29 cellular contexts compared by ENCODE assay signal in genomic region chr10:107071301-107071700, GRCh38.
"Had no signal": no experiment of that assay in that cellular context is flagged by ENCODE, and none has a peak within 500 bp of the region (broad histone marks: within the 10 kb centered on the region; RNA-seq: fewer than 3 reads in every experiment).

No MANE protein-coding gene starts in this region.

- H3K4me3 ChIP-seq: SJCRH30, SK-N-MC had no signal

- H3K27ac Mint-ChIP-seq: activated CD4-positive, alpha-beta memory T cell treated with anti-CD3 and anti-CD28 coated beads, Interleukin-2, amount 10 ng/mL, durations not matched to agents 7 days and 5 days; activated CD8-positive, alpha-beta memory T cell treated with anti-CD3 and anti-CD28 coated beads, Interleukin-2, amount 10 ng/mL, durations not matched to agents 7 days and 5 days; activated naive CD4-positive, alpha-beta T cell treated with anti-CD3 and anti-CD28 coated beads, Interleukin-2, amount 10 ng/mL, durations not matched to agents 7 days and 5 days; activated naive CD8-positive, alpha-beta T cell; activated naive CD8-positive, alpha-beta T cell treated with anti-CD3 and anti-CD28 coated beads, Interleukin-2, amount 50 U/mL, for 24 hours had no signal

- H3K9me3 ChIP-seq: SJCRH30 had no signal

- H3K4me1 Mint-ChIP-seq: activated CD4-positive, alpha-beta memory T cell treated with anti-CD3 and anti-CD28 coated beads, Interleukin-2, amount 10 ng/mL, durations not matched to agents 7 days and 5 days; activated CD8-positive, alpha-beta memory T cell treated with anti-CD3 and anti-CD28 coated beads, Interleukin-2, amount 10 ng/mL, durations not matched to agents 7 days and 5 days; activated naive CD4-positive, alpha-beta T cell treated with anti-CD3 and anti-CD28 coated beads, Interleukin-2, amount 10 ng/mL, durations not matched to agents 7 days and 5 days; activated naive CD8-positive, alpha-beta T cell treated with anti-CD3 and anti-CD28 coated beads, Interleukin-2, amount 50 U/mL, for 24 hours; central memory CD8-positive, alpha-beta T cell had no signal

- H3K27ac ChIP-seq: brain microvascular endothelial cell, SJCRH30, SK-N-MC, WERI-Rb-1 had no signal

- DNase-seq: activated CD4-positive, alpha-beta memory T cell treated with anti-CD3 and anti-CD28 coated beads, Interleukin-2, amount 10 ng/mL, durations not matched to agents 7 days and 5 days; activated CD4-positive, alpha-beta T cell treated with anti-CD3 and anti-CD28 coated beads for 1 hour; activated CD4-positive, alpha-beta T cell treated with anti-CD3 and anti-CD28 coated beads for 48 hours; activated CD4-positive, CD25-positive, alpha-beta regulatory T cell; activated CD8-positive, alpha-beta memory T cell treated with anti-CD3 and anti-CD28 coated beads for 24 hours; activated CD8-positive, alpha-beta memory T cell treated with anti-CD3 and anti-CD28 coated beads, Interleukin-2, amount 10 ng/mL, durations not matched to agents 7 days and 5 days; activated CD8-positive, alpha-beta memory T cell treated with anti-CD3 and anti-CD28 coated beads, Interleukin-2, amount 50 U/mL, for 48 hours; activated effector memory CD4-positive, alpha-beta T cell treated with Interleukin-2 at 50 U/mL for 16 hours; activated naive CD4-positive, alpha-beta T cell treated with anti-CD3 and anti-CD28 coated beads, Interleukin-2, amount 10 ng/mL, durations not matched to agents 7 days and 5 days; activated naive CD8-positive, alpha-beta T cell treated with anti-CD3 and anti-CD28 coated beads, Interleukin-2, amount 50 U/mL, for 24 hours; activated T-cell treated with anti-CD3 and anti-CD28 coated beads, Interleukin-2, amount 50 U/mL, for 48 hours; anterior cingulate cortex; brain microvascular endothelial cell; NCI-H1048; NCI-H1105 treated with DMSO at 0.1 percent for 48 hours; NCI-H1436; NCI-H1694; NCI-H1930; NCI-H2081 treated with DMSO at 0.1 percent for 48 hours; NCI-H226; NCI-H524 treated with DMSO at 0.1 percent for 48 hours; SHP77; T1000; WERI-Rb-1 had no signal

- ATAC-seq: activated CD8-positive, alpha-beta memory T cell treated with anti-CD3 and anti-CD28 coated beads, Interleukin-2, amount 10 ng/mL, durations not matched to agents 7 days and 5 days; activated naive CD8-positive, alpha-beta T cell treated with anti-CD3 and anti-CD28 coated beads, Interleukin-2, amount 50 U/mL, for 24 hours; Panc1 had no signal

- H3K36me3 Mint-ChIP-seq: activated CD8-positive, alpha-beta memory T cell treated with anti-CD3 and anti-CD28 coated beads, Interleukin-2, amount 10 ng/mL, durations not matched to agents 7 days and 5 days; activated naive CD4-positive, alpha-beta T cell treated with anti-CD3 and anti-CD28 coated beads, Interleukin-2, amount 10 ng/mL, durations not matched to agents 7 days and 5 days; activated naive CD8-positive, alpha-beta T cell had no signal

- H3K27me3 Mint-ChIP-seq: activated CD4-positive, alpha-beta memory T cell treated with anti-CD3 and anti-CD28 coated beads, Interleukin-2, amount 10 ng/mL, durations not matched to agents 7 days and 5 days; activated CD8-positive, alpha-beta memory T cell treated with anti-CD3 and anti-CD28 coated beads, Interleukin-2, amount 10 ng/mL, durations not matched to agents 7 days and 5 days; activated naive CD4-positive, alpha-beta T cell treated with anti-CD3 and anti-CD28 coated beads, Interleukin-2, amount 10 ng/mL, durations not matched to agents 7 days and 5 days; activated naive CD8-positive, alpha-beta T cell; activated naive CD8-positive, alpha-beta T cell treated with anti-CD3 and anti-CD28 coated beads, Interleukin-2, amount 50 U/mL, for 24 hours; central memory CD8-positive, alpha-beta T cell had no signal

- H3K27me3 ChIP-seq: brain microvascular endothelial cell, SJCRH30 had no signal

- H3K4me3 Mint-ChIP-seq: activated CD4-positive, alpha-beta memory T cell treated with anti-CD3 and anti-CD28 coated beads, Interleukin-2, amount 10 ng/mL, durations not matched to agents 7 days and 5 days; activated CD8-positive, alpha-beta memory T cell treated with anti-CD3 and anti-CD28 coated beads, Interleukin-2, amount 10 ng/mL, durations not matched to agents 7 days and 5 days; activated naive CD4-positive, alpha-beta T cell treated with anti-CD3 and anti-CD28 coated beads, Interleukin-2, amount 10 ng/mL, durations not matched to agents 7 days and 5 days; activated naive CD8-positive, alpha-beta T cell; activated naive CD8-positive, alpha-beta T cell treated with anti-CD3 and anti-CD28 coated beads, Interleukin-2, amount 50 U/mL, for 24 hours; central memory CD8-positive, alpha-beta T cell had no signal

- H3K36me3 ChIP-seq: brain microvascular endothelial cell, SJCRH30, WERI-Rb-1 had no signal
